7 cellular contexts compared by ENCODE assay signal in the genomic region with DNA sequence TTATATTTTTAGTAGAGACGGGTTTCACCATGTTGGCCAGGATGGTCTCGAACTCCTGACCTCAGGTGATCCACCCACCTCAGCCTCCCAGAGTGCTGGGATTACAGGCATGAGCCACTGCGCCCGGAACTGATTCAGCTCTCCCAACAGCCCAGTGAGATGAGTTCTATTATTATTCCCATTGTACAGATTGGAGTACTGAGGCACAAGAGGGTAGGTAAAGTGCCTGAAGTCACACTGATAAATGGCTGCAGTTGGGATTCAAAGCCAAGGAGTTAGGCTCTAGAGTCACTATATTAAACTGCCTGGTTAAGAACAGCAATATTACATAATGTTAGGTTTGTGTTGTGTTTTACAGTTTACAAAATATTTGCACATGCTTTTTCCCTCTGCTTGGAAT.
A peak's percentile ranks its signal among the peaks of the same experiment; 100 is the strongest.
DNase-seq lines count a peak whose midpoint lies in the region; ATAC-seq, FAIRE-seq and TF ChIP-seq lines count a peak whose summit lies in the region.
"Not testable (repeated sequence)": the region's sequence is repeated elsewhere in the genome, so short reads cannot be mapped to it uniquely, and the experiment has no call there.

No MANE protein-coding gene starts in this region.

- peaks cover 40% of the 10 kb centered on the region for H3K4me1 Mint-ChIP-seq in activated T-cell treated with anti-CD3 and anti-CD28 coated beads, Interleukin-2, amount 50 U/mL, for 24 hours (ENCODE audit: low read depth)
- H3K4me1 Mint-ChIP-seq in activated T-helper 17 cell treated with anti-CD3 and anti-CD28 coated beads, Interleukin-2, amount 50 U/mL, for 72 hours: peaks cover 31% of the 10 kb centered on the region
- peaks cover 18% of the 10 kb centered on the region for H3K4me1 Mint-ChIP-seq in activated naive CD8-positive, alpha-beta T cell (ENCODE audit: low read depth)
- peaks cover 36% of the 10 kb centered on the region for H3K4me1 Mint-ChIP-seq in astrocyte (ENCODE audit: low read depth, unreplicated experiment)
- peaks cover 43% of the 10 kb centered on the region for H3K4me1 Mint-ChIP-seq in stimulated activated memory B cell treated with anti-CD40 and anti-IgM and Interleukin-4, amounts not matched to agents 10 μg/mL and 1 μg/mL and 100 μg/mL, for 72 hours

- H3K79me2 ChIP-seq in astrocyte (ENCODE audit: insufficient read depth, low read length): not testable (repeated sequence)

- H3K27ac Mint-ChIP-seq in activated T-cell treated with anti-CD3 and anti-CD28 coated beads, Interleukin-2, amount 50 U/mL, for 24 hours: peak overlapping the region; percentile 50
- H3K27ac Mint-ChIP-seq in activated T-helper 17 cell treated with anti-CD3 and anti-CD28 coated beads, Interleukin-2, amount 50 U/mL, for 72 hours: peak overlapping the region; percentile 59
- peak overlapping the region; percentile 41 for H3K27ac Mint-ChIP-seq in activated naive CD8-positive, alpha-beta T cell
- H3K27ac Mint-ChIP-seq in astrocyte (ENCODE audit: unreplicated experiment): peak overlapping the region; percentile 26
- H3K27ac Mint-ChIP-seq in stimulated activated memory B cell treated with anti-CD40 and anti-IgM and Interleukin-4, amounts not matched to agents 10 μg/mL and 1 μg/mL and 100 μg/mL, for 72 hours: peak overlapping the region; percentile 76

- ATAC-seq in GM21367 (IDR thresholded peaks at IDR 0.05; ENCODE audit: unreplicated experiment): peak; percentile 13
- not testable (repeated sequence) for ATAC-seq in activated T-helper 17 cell treated with anti-CD3 and anti-CD28 coated beads, Interleukin-2, amount 50 U/mL, for 72 hours (replicated peaks); stimulated activated memory B cell treated with anti-CD40 and anti-IgM and Interleukin-4, amounts not matched to agents 10 μg/mL and 1 μg/mL and 100 μg/mL, for 72 hours

- H3K4me3 ChIP-seq in astrocyte (ENCODE audit: insufficient read depth, low read depth, low read length); left ventricle myocardium inferior: not testable (repeated sequence)

- not testable (repeated sequence) for H3K4me3 Mint-ChIP-seq in activated T-cell treated with anti-CD3 and anti-CD28 coated beads, Interleukin-2, amount 50 U/mL, for 24 hours; activated naive CD8-positive, alpha-beta T cell; astrocyte (ENCODE audit: unreplicated experiment); stimulated activated memory B cell treated with anti-CD40 and anti-IgM and Interleukin-4, amounts not matched to agents 10 μg/mL and 1 μg/mL and 100 μg/mL, for 72 hours
- peak overlapping the region; percentile 51 for H3K4me3 Mint-ChIP-seq in activated T-helper 17 cell treated with anti-CD3 and anti-CD28 coated beads, Interleukin-2, amount 50 U/mL, for 72 hours

- not testable (repeated sequence) for TF ChIP-seq CTCF in astrocyte (IDR thresholded peaks at IDR 0.05; ENCODE audit: insufficient read depth, low read depth, low read length); left ventricle myocardium inferior (IDR thresholded peaks at IDR 0.05; ENCODE audit: borderline replicate concordance)

- H3K27me3 ChIP-seq in astrocyte (ENCODE audit: insufficient read depth, low read length); left ventricle myocardium inferior (ENCODE audit: low read depth): not testable (repeated sequence)

- H3K9me3 Mint-ChIP-seq in activated T-cell treated with anti-CD3 and anti-CD28 coated beads, Interleukin-2, amount 50 U/mL, for 24 hours; activated T-helper 17 cell treated with anti-CD3 and anti-CD28 coated beads, Interleukin-2, amount 50 U/mL, for 72 hours; activated naive CD8-positive, alpha-beta T cell (ENCODE audit: low read depth); astrocyte (ENCODE audit: unreplicated experiment); stimulated activated memory B cell treated with anti-CD40 and anti-IgM and Interleukin-4, amounts not matched to agents 10 μg/mL and 1 μg/mL and 100 μg/mL, for 72 hours: not testable (repeated sequence)

- H3K4me1 ChIP-seq in astrocyte (ENCODE audit: insufficient read depth, low read length): not testable (repeated sequence)
- H3K4me1 ChIP-seq in left ventricle myocardium inferior: peaks cover 47% of the 10 kb centered on the region

- peaks cover 20% of the 10 kb centered on the region for H3K36me3 Mint-ChIP-seq in activated T-cell treated with anti-CD3 and anti-CD28 coated beads, Interleukin-2, amount 50 U/mL, for 24 hours (ENCODE audit: low read depth)
- H3K36me3 Mint-ChIP-seq in activated T-helper 17 cell treated with anti-CD3 and anti-CD28 coated beads, Interleukin-2, amount 50 U/mL, for 72 hours (ENCODE audit: low read depth): peaks cover 32% of the 10 kb centered on the region
- H3K36me3 Mint-ChIP-seq in activated naive CD8-positive, alpha-beta T cell: peaks cover 10% of the 10 kb centered on the region
- peaks cover 27% of the 10 kb centered on the region for H3K36me3 Mint-ChIP-seq in astrocyte (ENCODE audit: low read depth, unreplicated experiment)
- H3K36me3 Mint-ChIP-seq in stimulated activated memory B cell treated with anti-CD40 and anti-IgM and Interleukin-4, amounts not matched to agents 10 μg/mL and 1 μg/mL and 100 μg/mL, for 72 hours: peaks cover 30% of the 10 kb centered on the region

- intact Hi-C loops in left ventricle myocardium inferior (cut with micrococcal nuclease): not testable (repeated sequence)

- H3K27me3 Mint-ChIP-seq in activated T-cell treated with anti-CD3 and anti-CD28 coated beads, Interleukin-2, amount 50 U/mL, for 24 hours; activated T-helper 17 cell treated with anti-CD3 and anti-CD28 coated beads, Interleukin-2, amount 50 U/mL, for 72 hours; activated naive CD8-positive, alpha-beta T cell; astrocyte (ENCODE audit: low read depth, unreplicated experiment); stimulated activated memory B cell treated with anti-CD40 and anti-IgM and Interleukin-4, amounts not matched to agents 10 μg/mL and 1 μg/mL and 100 μg/mL, for 72 hours: not testable (repeated sequence)

- H3K27ac ChIP-seq in astrocyte (ENCODE audit: low read depth, low read length): not testable (repeated sequence)
- peak overlapping the region; percentile 86 for H3K27ac ChIP-seq in left ventricle myocardium inferior (replicated peaks)

- not testable (repeated sequence) for FAIRE-seq in astrocyte (lab: Jason Lieb, UNC)

- not testable (repeated sequence) for DNase-seq in activated T-cell treated with anti-CD3 and anti-CD28 coated beads, Interleukin-2, amount 50 U/mL, for 24 hours; astrocyte (ENCODE audit: low read depth); left ventricle myocardium inferior

- H3K9ac ChIP-seq in astrocyte (ENCODE audit: low read length): not testable (repeated sequence)

- not testable (repeated sequence) for H2AFZ ChIP-seq in astrocyte (ENCODE audit: low read depth, low read length)

- H3K4me2 ChIP-seq in astrocyte (ENCODE audit: low read length): not testable (repeated sequence)

- not testable (repeated sequence) for H4K20me1 ChIP-seq in astrocyte (ENCODE audit: insufficient read depth, low read length)

- H3K36me3 ChIP-seq in astrocyte (ENCODE audit: insufficient read depth, low read length); left ventricle myocardium inferior: not testable (repeated sequence)

- H3K9me3 ChIP-seq in astrocyte (ENCODE audit: insufficient read depth, low read depth, low read length); left ventricle myocardium inferior (replicated peaks): not testable (repeated sequence)

Comparison
In these comparisons a context has a peak if more than half of its experiments do, and no peak if none do; other contexts are left out.
1. H3K27ac Mint-ChIP-seq: peak in every context shown above with its lines; median percentile 76 in stimulated activated memory B cell treated with anti-CD40 and anti-IgM and Interleukin-4, amounts not matched to agents 10 μg/mL and 1 μg/mL and 100 μg/mL, for 72 hours; 59 in activated T-helper 17 cell treated with anti-CD3 and anti-CD28 coated beads, Interleukin-2, amount 50 U/mL, for 72 hours; 50 in activated T-cell treated with anti-CD3 and anti-CD28 coated beads, Interleukin-2, amount 50 U/mL, for 24 hours; 41 in activated naive CD8-positive, alpha-beta T cell; 26 in astrocyte.